9 cellular contexts compared by ENCODE assay signal in genomic region chr1:16677552-16678423, GRCh38. TPM values are rescaled to one million over a fixed set of nuclear protein-coding genes. Genes with fewer than 3 reads are reported as not detected.
DNase-seq lines count a peak whose midpoint lies in the region; ATAC-seq and TF ChIP-seq lines count a peak whose summit lies in the region.
"Had no signal": no experiment of that assay in that cellular context is flagged by ENCODE, and none has a peak within 500 bp of the region (broad histone marks: within the 10 kb centered on the region; RNA-seq: fewer than 3 reads in every experiment).

No MANE protein-coding gene starts in this region.

- TF ChIP-seq POLR2A in GM18505 (IDR thresholded peaks at IDR 0.05; ENCODE audit: borderline replicate concordance, extremely low read depth, insufficient read depth, insufficient read length), result no peak

- H3K4me3 Mint-ChIP-seq in activated T-helper 17 cell treated with anti-CD3 and anti-CD28 coated beads, Interleukin-2, amount 50 U/mL, for 72 hours, result peak overlapping the region; percentile 62

- DNase-seq in A673 (ENCODE audit: low spot score) (peak; percentile 92), GM10266 (ENCODE audit: extremely low spot score) (peak; percentile 12), NCI-H226 (peak; percentile 68), iPS DF 6.9 (ENCODE audit: low read depth, low spot score) (peak; percentile 22)
- DNase-seq in stimulated activated CD8-positive, alpha-beta memory T cell treated with anti-CD3 and anti-CD28 coated beads, Interleukin-12 subunit alpha, Interleukin-12 subunit beta, amount 100 ng/mL, for 24 hours (ENCODE audit: extremely low read depth), result peak; percentile 26

- CTCF ChIA-PET in A673 (lab: Charles Lee), result no interaction called here

- no CpG with 5 or more reads among the region's 33 CpGs for WGBS in iPS DF 6.9 (ENCODE audit: insufficient coverage, insufficient read length)

- H3K27ac ChIP-seq in A673 (ENCODE audit: low read depth, low read length, poor library complexity, severe bottlenecking) (no peak overlapping the region), iPS DF 6.9 (ENCODE audit: low read length) (no peak overlapping the region)
- H3K27ac ChIP-seq: suprapubic skin had no signal

- ATAC-seq in activated T-helper 17 cell treated with anti-CD3 and anti-CD28 coated beads, Interleukin-2, amount 50 U/mL, for 72 hours (replicated peaks), result peak; percentile 90
- ATAC-seq in GM18505 (IDR thresholded peaks at IDR 0.05; ENCODE audit: unreplicated experiment) (no peak), HG02938 (IDR thresholded peaks at IDR 0.05; ENCODE audit: unreplicated experiment) (no peak)

- intact Hi-C loops in A673 (cut with micrococcal nuclease; ENCODE audit: unreplicated experiment), result no loop called here

- no peaks in the 10 kb centered on the region for H3K9me3 ChIP-seq in A673 (ENCODE audit: low read depth, low read length, poor library complexity, severe bottlenecking)
- no peaks in the 10 kb centered on the region for H3K9me3 ChIP-seq in iPS DF 6.9 (ENCODE audit: control insufficient read depth, insufficient read depth, low read length)
- H3K9me3 ChIP-seq: suprapubic skin had no signal

- no peaks in the 10 kb centered on the region for H3K36me3 ChIP-seq in A673 (ENCODE audit: insufficient read depth, low read length, poor library complexity, severe bottlenecking)
- H3K36me3 ChIP-seq in iPS DF 6.9 (ENCODE audit: control insufficient read depth, insufficient read depth, low read length), result no peaks in the 10 kb centered on the region
- H3K36me3 ChIP-seq: suprapubic skin had no signal

- TF ChIP-seq CTCF in A673 (conservative IDR thresholded peaks at IDR 0.05; ENCODE audit: low read depth, low read length), result no peak
- TF ChIP-seq CTCF in GM10266 (IDR thresholded peaks at IDR 0.05; ENCODE audit: control insufficient read depth, insufficient read depth, low read depth, missing control alignments), result no peak

- no peaks in the 10 kb centered on the region for H3K4me1 ChIP-seq in A673 (ENCODE audit: insufficient read depth, low read length, poor library complexity, severe bottlenecking)
- no peaks in the 10 kb centered on the region for H3K4me1 ChIP-seq in iPS DF 6.9 (ENCODE audit: control insufficient read depth, insufficient read depth, low read length)
- H3K4me1 ChIP-seq: suprapubic skin had no signal

- H3K27ac Mint-ChIP-seq in activated T-helper 17 cell treated with anti-CD3 and anti-CD28 coated beads, Interleukin-2, amount 50 U/mL, for 72 hours, result peak overlapping the region; percentile 90

- H3K27me3 Mint-ChIP-seq in activated T-helper 17 cell treated with anti-CD3 and anti-CD28 coated beads, Interleukin-2, amount 50 U/mL, for 72 hours, result peaks cover 15% of the 10 kb centered on the region

- H3K27me3 ChIP-seq in A673 (replicated peaks; ENCODE audit: insufficient read depth, low read depth, low read length, poor library complexity) (no peaks in the 10 kb centered on the region), iPS DF 6.9 (ENCODE audit: control insufficient read depth, insufficient read depth, low read length) (no peaks in the 10 kb centered on the region)

- peaks cover 16% of the 10 kb centered on the region for H3K4me1 Mint-ChIP-seq in activated T-helper 17 cell treated with anti-CD3 and anti-CD28 coated beads, Interleukin-2, amount 50 U/mL, for 72 hours

- POLR2A ChIA-PET in A673 (lab: Charles Lee; ENCODE audit: low non-redundant PET), result no interaction called here

- peaks cover 15% of the 10 kb centered on the region for H3K36me3 Mint-ChIP-seq in activated T-helper 17 cell treated with anti-CD3 and anti-CD28 coated beads, Interleukin-2, amount 50 U/mL, for 72 hours (ENCODE audit: low read depth)

- no peaks in the 10 kb centered on the region for H3K9me3 Mint-ChIP-seq in activated T-helper 17 cell treated with anti-CD3 and anti-CD28 coated beads, Interleukin-2, amount 50 U/mL, for 72 hours

- no TSS peak for BruUV-seq in A673 (replicated peaks; lab: Mats Ljungman, UMichigan)

- H3K4me3 ChIP-seq in A673 (ENCODE audit: low read depth, low read length, poor library complexity, severe bottlenecking) (no peak overlapping the region), iPS DF 6.9 (ENCODE audit: low read length) (no peak overlapping the region)
- H3K4me3 ChIP-seq: suprapubic skin had no signal

RNA-seq across cellular contexts. Expression of gene RNU1-3, which starts 11.0 kb away (rescaled TPM):
- 1,866 and 1,908 TPM in 2 replicates for total RNA-seq in A673 (2021)
- 1,000 to 10,000 TPM; 1,202 to 2,371 TPM for total RNA-seq in activated T-helper 17 cell treated with anti-CD3 and anti-CD28 coated beads, Interleukin-2, amount 50 U/mL, for 72 hours

Comparison
In these comparisons a context has a peak if more than half of its experiments do, and no peak if none do; other contexts are left out.
1. DNase-seq: peak in every context shown above with its lines; median percentile 92 in A673; 68 in NCI-H226; 26 in stimulated activated CD8-positive, alpha-beta memory T cell treated with anti-CD3 and anti-CD28 coated beads, Interleukin-12 subunit alpha, Interleukin-12 subunit beta, amount 100 ng/mL, for 24 hours; 22 in iPS DF 6.9; 12 in GM10266.